ENCODE assay signal across 9 cellular contexts in the genomic region with DNA sequence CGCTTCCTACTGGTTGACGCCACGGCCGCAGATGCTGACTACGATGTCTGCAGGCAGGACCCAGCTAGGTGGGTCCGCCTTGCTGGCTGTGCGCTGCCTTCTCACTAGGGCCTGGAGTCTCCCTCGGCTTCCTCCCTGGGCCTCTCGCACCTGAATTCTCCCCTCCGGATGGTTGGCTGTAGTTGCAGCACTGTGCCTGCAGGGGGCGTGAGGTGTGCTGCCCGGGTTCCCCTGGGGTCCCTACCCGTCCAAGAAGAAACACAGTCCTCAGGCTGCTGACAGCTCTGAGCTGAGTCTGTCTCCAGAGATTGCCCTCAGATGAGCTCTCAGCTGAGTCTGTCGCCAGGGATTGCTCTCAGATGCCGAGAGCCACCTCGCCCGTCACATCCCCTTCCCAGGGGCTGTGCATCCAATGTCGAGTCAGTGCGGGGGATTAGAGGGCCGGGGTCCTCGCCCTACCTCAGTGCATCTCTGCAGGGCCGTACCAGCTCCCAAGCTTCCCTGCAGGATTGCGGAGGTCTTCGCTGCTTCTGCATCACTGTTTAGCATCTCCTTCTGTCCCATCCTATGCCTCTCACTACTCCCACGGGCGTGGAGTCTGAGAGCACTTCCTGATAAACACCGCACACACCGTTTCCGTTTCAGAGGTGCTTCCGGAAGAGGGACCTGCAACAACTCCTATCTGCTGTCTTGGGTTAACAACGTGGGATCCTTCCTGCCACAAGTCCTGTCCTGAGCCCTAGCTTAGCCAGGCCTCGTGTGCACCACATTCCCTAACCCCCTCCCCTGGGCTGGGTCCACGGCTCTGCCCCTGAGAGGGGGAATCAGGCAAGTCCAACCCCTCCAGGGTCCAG.
DNase-seq lines count a peak whose midpoint lies in the region; ATAC-seq and TF ChIP-seq lines count a peak whose summit lies in the region.
"Had no signal": no experiment of that assay in that cellular context is flagged by ENCODE, and none has a peak within 500 bp of the region (broad histone marks: within the 10 kb centered on the region; RNA-seq: fewer than 3 reads in every experiment).

No MANE protein-coding gene starts in this region.

- POLR2A ChIA-PET in Panc1 (lab: Charles Lee), result no interaction called here
- POLR2A ChIA-PET in activated naive CD8-positive, alpha-beta T cell treated with anti-CD3 and anti-CD28 coated beads, Interleukin-2, amount 10 ng/mL, durations not matched to agents 7 days and 5 days (lab: Charles Lee), result interaction anchor here (0.6 kb wide), 1 partner anchor 1288 kb away, joined by 9 read pairs; no protein-coding TSS in a partner anchor
- POLR2A ChIA-PET in naive thymus-derived CD4-positive, alpha-beta T cell (lab: Charles Lee), result interaction anchor here (0.8 to 2.1 kb wide), 8 partner anchors 7 to 347 kb away, joined by 3 to 16 read pairs (median 6); partner anchors contain the start of gene EIF4G2

- DNase-seq in Panc1 (ENCODE audit: low read depth, low spot score), result no peak
- peak; percentile 48 for DNase-seq in activated naive CD8-positive, alpha-beta T cell treated with anti-CD3 and anti-CD28 coated beads, Interleukin-2, amount 10 ng/mL, durations not matched to agents 7 days and 5 days
- peak; percentile 41 to 64 (median 57) for DNase-seq in naive thymus-derived CD4-positive, alpha-beta T cell
- DNase-seq in NOMO-1 treated with DMSO at 0.1 percent for 48 hours (lab: John Stamatoyannopoulos, UW; ENCODE audit: unreplicated experiment), result no peak
- no peak for DNase-seq in NCI-H2081 treated with DMSO at 0.1 percent for 48 hours (lab: John Stamatoyannopoulos, UW)
- DNase-seq in DMS153 (lab: John Stamatoyannopoulos, UW), result no peak
- no peak for DNase-seq in sigmoid colon
- DNase-seq: activated B cell treated with CpG ODN at 0.5 μM for 24 hours had no signal

- peaks cover 5% of the 10 kb centered on the region for H3K27me3 Mint-ChIP-seq in activated naive CD8-positive, alpha-beta T cell treated with anti-CD3 and anti-CD28 coated beads, Interleukin-2, amount 10 ng/mL, durations not matched to agents 7 days and 5 days
- H3K27me3 Mint-ChIP-seq in naive thymus-derived CD4-positive, alpha-beta T cell, result peaks cover 0 to 5% (median 0%) of the 10 kb centered on the region in 5 donors

- peak; percentile 68 for ATAC-seq in Panc1
- ATAC-seq in activated naive CD8-positive, alpha-beta T cell treated with anti-CD3 and anti-CD28 coated beads, Interleukin-2, amount 10 ng/mL, durations not matched to agents 7 days and 5 days (ENCODE audit: low read depth), result peak; percentile 59
- ATAC-seq in naive thymus-derived CD4-positive, alpha-beta T cell, result peak; percentile 82

- H3K9me3 ChIP-seq in Panc1 (ENCODE audit: control insufficient read depth, insufficient read depth, low read depth, low read length), result no peaks in the 10 kb centered on the region
- no peaks in the 10 kb centered on the region for H3K9me3 ChIP-seq in naive thymus-derived CD4-positive, alpha-beta T cell (ENCODE audit: control insufficient read depth in 2 of 3, low read length in 3 of 3)
- no peaks in the 10 kb centered on the region for H3K9me3 ChIP-seq in sigmoid colon

- TF ChIP-seq CTCF in GM12874 (IDR thresholded peaks at IDR 0.05; ENCODE audit: insufficient read depth, low read depth, low read length), result peak; percentile 77
- TF ChIP-seq CTCF in Panc1 (IDR thresholded peaks at IDR 0.05), result peak; percentile 90
- peak in 1 of 4 experiments; percentile 21 for TF ChIP-seq CTCF in sigmoid colon (IDR thresholded peaks at IDR 0.05)

- peaks cover 10% of the 10 kb centered on the region for H3K36me3 Mint-ChIP-seq in activated naive CD8-positive, alpha-beta T cell treated with anti-CD3 and anti-CD28 coated beads, Interleukin-2, amount 10 ng/mL, durations not matched to agents 7 days and 5 days
- peaks cover 4 to 24% (median 19%) of the 10 kb centered on the region in 5 donors for H3K36me3 Mint-ChIP-seq in naive thymus-derived CD4-positive, alpha-beta T cell

- no peak for TF ChIP-seq EP300 in sigmoid colon (IDR thresholded peaks at IDR 0.05)

- 60 to 62% methylated on average over 33 of the region's 33 CpGs for WGBS in sigmoid colon, 2 donors

- CTCF ChIA-PET in Panc1 (lab: Charles Lee), result interaction anchor here (0.9 kb wide), 1 partner anchor 368 kb away, joined by 3 read pairs; no protein-coding TSS in a partner anchor
- CTCF ChIA-PET in naive thymus-derived CD4-positive, alpha-beta T cell (lab: Charles Lee), result interaction anchor here (0.6 to 14.7 kb wide), 17 partner anchors 8 to 632 kb away, joined by 3 to 269 read pairs (median 5); no protein-coding TSS in a partner anchor

- H3K27ac ChIP-seq in Panc1 (ENCODE audit: low read length) (no peak overlapping the region), sigmoid colon (no peak overlapping the region)
- H3K27ac ChIP-seq in naive thymus-derived CD4-positive, alpha-beta T cell (ENCODE audit: low read depth, low read length), result peak overlapping the region; percentile 72

- H3K4me3 Mint-ChIP-seq in activated naive CD8-positive, alpha-beta T cell treated with anti-CD3 and anti-CD28 coated beads, Interleukin-2, amount 10 ng/mL, durations not matched to agents 7 days and 5 days, result peak overlapping the region; percentile 68
- H3K4me3 Mint-ChIP-seq in naive thymus-derived CD4-positive, alpha-beta T cell, result peak overlapping the region; percentile 75 to 92 (median 87)
- H3K4me3 Mint-ChIP-seq: activated B cell treated with CpG ODN at 0.5 μM for 24 hours had no signal

- H3K4me3 ChIP-seq in Panc1 (ENCODE audit: low read depth in 2 of 2, low read length in 2 of 2) (no peak overlapping the region), sigmoid colon (no peak overlapping the region)
- H3K4me3 ChIP-seq in naive thymus-derived CD4-positive, alpha-beta T cell (ENCODE audit: low read length), result peak overlapping the region; percentile 55

- H3K36me3 ChIP-seq in Panc1 (ENCODE audit: control insufficient read depth, insufficient read depth, low read length) (no peaks in the 10 kb centered on the region), sigmoid colon (no peaks in the 10 kb centered on the region)
- peaks cover 0 to 11% (median 0%) of the 10 kb centered on the region in 3 experiments for H3K36me3 ChIP-seq in naive thymus-derived CD4-positive, alpha-beta T cell (ENCODE audit: control insufficient read depth in 2 of 3, insufficient read depth in 3 of 3, low read length in 3 of 3)

- no TSS peak for BruUV-seq in Panc1 (replicated peaks; lab: Mats Ljungman, UMichigan)

- peak overlapping the region; percentile 59 for H3K27ac Mint-ChIP-seq in activated naive CD8-positive, alpha-beta T cell treated with anti-CD3 and anti-CD28 coated beads, Interleukin-2, amount 10 ng/mL, durations not matched to agents 7 days and 5 days
- H3K27ac Mint-ChIP-seq in naive thymus-derived CD4-positive, alpha-beta T cell, result peak overlapping the region; percentile 86 to 99 (median 93)
- H3K27ac Mint-ChIP-seq: activated B cell treated with CpG ODN at 0.5 μM for 24 hours had no signal

- H3K27me3 ChIP-seq in Panc1 (ENCODE audit: control insufficient read depth, insufficient read depth, low read length) (no peaks in the 10 kb centered on the region), sigmoid colon (no peaks in the 10 kb centered on the region)
- H3K27me3 ChIP-seq in naive thymus-derived CD4-positive, alpha-beta T cell (ENCODE audit: control insufficient read depth in 2 of 2, insufficient read depth in 2 of 2, low read length in 2 of 2), result no peaks in the 10 kb centered on the region

- no peaks in the 10 kb centered on the region for H3K9me3 Mint-ChIP-seq in activated naive CD8-positive, alpha-beta T cell treated with anti-CD3 and anti-CD28 coated beads, Interleukin-2, amount 10 ng/mL, durations not matched to agents 7 days and 5 days
- H3K9me3 Mint-ChIP-seq in naive thymus-derived CD4-positive, alpha-beta T cell, result peaks cover 0 to 4% (median 0%) of the 10 kb centered on the region in 11 donors

- no peaks in the 10 kb centered on the region for H3K4me1 ChIP-seq in Panc1 (ENCODE audit: control insufficient read depth, insufficient read depth, low read length)
- H3K4me1 ChIP-seq in naive thymus-derived CD4-positive, alpha-beta T cell (ENCODE audit: control insufficient read depth in 2 of 2, insufficient read depth in 2 of 2, low read length in 2 of 2), result peaks cover 11 to 37% of the 10 kb centered on the region in 2 donors
- H3K4me1 ChIP-seq in sigmoid colon, result peaks cover 0 to 7% (median 2%) of the 10 kb centered on the region in 4 donors

- TF ChIP-seq POLR2A in sigmoid colon (IDR thresholded peaks at IDR 0.05), result no peak

- intact Hi-C loops in Panc1 (cut with micrococcal nuclease; ENCODE audit: unreplicated experiment), result loop anchor here (2.0 to 10.0 kb wide), 2 partner anchors 121 to 223 kb away; no protein-coding TSS in a partner anchor
- intact Hi-C loops in naive thymus-derived CD4-positive, alpha-beta T cell (cut with micrococcal nuclease), result loop anchor here (1.0 to 10.0 kb wide), 7 partner anchors 110 to 701 kb away; partner anchors contain the start of gene AMPD3 (in 2 of the 2)
- intact Hi-C loops in sigmoid colon (cut with DNase I), result no loop called here

- in situ Hi-C loops in Panc1 (cut with HindIII; ENCODE audit: low pct_unique_long_range_greater_than_20kb, low sequenced_read_pairs), result no loop called here

- H3K4me1 Mint-ChIP-seq in activated naive CD8-positive, alpha-beta T cell treated with anti-CD3 and anti-CD28 coated beads, Interleukin-2, amount 10 ng/mL, durations not matched to agents 7 days and 5 days, result peaks cover 12% of the 10 kb centered on the region
- peaks cover 15 to 59% (median 54%) of the 10 kb centered on the region in 7 donors for H3K4me1 Mint-ChIP-seq in naive thymus-derived CD4-positive, alpha-beta T cell

Comparison
In these comparisons a context has a peak if more than half of its experiments do, and no peak if none do; other contexts are left out.
1. DNase-seq: peak in activated naive CD8-positive, alpha-beta T cell treated with anti-CD3 and anti-CD28 coated beads, Interleukin-2, amount 10 ng/mL, durations not matched to agents 7 days and 5 days (single experiment) and naive thymus-derived CD4-positive, alpha-beta T cell (9 of 9); none in Panc1 (single experiment), NOMO-1 treated with DMSO at 0.1 percent for 48 hours (single experiment), NCI-H2081 treated with DMSO at 0.1 percent for 48 hours (single experiment), DMS153 (single experiment) and sigmoid colon (single experiment).
2. Peak in every context shown above with its lines, with median percentiles within 50 percentile points of each other: ATAC-seq.